ENCODE assay signal across 8 cellular contexts in genomic region chr17:76370261-76370993, GRCh38. TPM values are rescaled to one million over a fixed set of nuclear protein-coding genes. Genes with fewer than 3 reads are reported as not detected.
DNase-seq lines count a peak whose midpoint lies in the region; ATAC-seq and TF ChIP-seq lines count a peak whose summit lies in the region.

No MANE protein-coding gene starts in this region.

- ATAC-seq in lower lobe of right lung: peak; percentile 67 to 70

- POLR2A ChIA-PET in AG04449 (lab: Yijun Ruan, JAX): interaction anchor here (0.6 to 3.4 kb wide), 7 partner anchors 8 to 473 kb away, joined by 3 to 37 read pairs (median 4); partner anchors contain the start of genes PRPSAP1 and SPHK1

- no peaks in the 10 kb centered on the region for H3K36me3 ChIP-seq in lower lobe of right lung

- H3K27me3 ChIP-seq in lower lobe of right lung (ENCODE audit: low read depth): no peaks in the 10 kb centered on the region

- intact Hi-C loops in lower lobe of right lung (cut with DNase I): no loop called here

- no peak overlapping the region for H3K4me3 ChIP-seq in AG04449 (ENCODE audit: low read depth, low read length)
- no peak overlapping the region for H3K4me3 ChIP-seq in cardiac fibroblast (replicated peaks in 1 of 2; ENCODE audit: low read depth in 2 of 2, low read length in 2 of 2)
- H3K4me3 ChIP-seq in lower lobe of right lung: no peak overlapping the region

- H3K27ac ChIP-seq in lower lobe of right lung: no peak overlapping the region

- CTCF ChIA-PET in AG04449 (lab: Yijun Ruan, JAX): interaction anchor here (0.6 to 13.3 kb wide), 24 partner anchors 12 to 470 kb away, joined by 3 to 186 read pairs (median 5); partner anchors contain the start of genes PRPSAP1 and SPHK1

- H3K4me1 ChIP-seq in lower lobe of right lung: peaks cover 18% of the 10 kb centered on the region

- no peaks in the 10 kb centered on the region for H3K9me3 ChIP-seq in lower lobe of right lung

- TF ChIP-seq CTCF in AG04449 (IDR thresholded peaks at IDR 0.05; ENCODE audit: insufficient read depth, low read length, missing control alignments) (peak; percentile 68), cardiac fibroblast (IDR thresholded peaks at IDR 0.05; ENCODE audit: low read depth, low read length) (peak; percentile 48), lower lobe of right lung (IDR thresholded peaks at IDR 0.05) (peak; percentile 55)

- DNase-seq in AG04449 (ENCODE audit: low read depth, low spot score) (peak; percentile 67), LHCN-M2 (ENCODE audit: low read depth) (peak; percentile 94), cardiac fibroblast (ENCODE audit: low read depth in 2 of 2) (peak; percentile 92 to 99), lower lobe of right lung (peak; percentile 54), DMS53 (lab: John Stamatoyannopoulos, UW) (no peak), germinal center (ENCODE audit: low spot score) (no peak)
- DNase-seq in stimulated activated CD4-positive, alpha-beta T cell treated with anti-CD3 and anti-CD28 coated beads, Interleukin-4, amount 100 ng/mL, for 4 hours: no peak
- no peak for DNase-seq in activated effector memory CD4-positive, alpha-beta T cell treated with anti-CD3 and anti-CD28 coated beads, Interleukin-2, amount 50 U/mL, for 16 hours

RNA-seq across cellular contexts. Expression of gene SPHK1, which starts 14.0 kb away (rescaled TPM):
- total RNA-seq in LHCN-M2 (2014; rRNA removed): 28.4 and 32.8 TPM in 2 replicates
- polyA plus RNA-seq in LHCN-M2 (2012): 16.2 TPM
- 8.2 TPM for total RNA-seq in lower lobe of right lung

RNA-seq across cellular contexts. Expression of gene PRPSAP1, which starts 16.7 kb away (rescaled TPM):
- total RNA-seq in LHCN-M2 (2014; rRNA removed) (35.6 and 47.8 TPM in 2 replicates), lower lobe of right lung (70.4 TPM)
- polyA plus RNA-seq in LHCN-M2 (2012): 31.0 TPM

Comparison
In these comparisons a context has a peak if more than half of its experiments do, and no peak if none do; other contexts are left out.
1. DNase-seq: peak in AG04449 (single experiment), LHCN-M2 (single experiment), cardiac fibroblast (2 of 2) and lower lobe of right lung (single experiment); none in stimulated activated CD4-positive, alpha-beta T cell treated with anti-CD3 and anti-CD28 coated beads, Interleukin-4, amount 100 ng/mL, for 4 hours (0 of 2), DMS53 (single experiment), germinal center (single experiment) and activated effector memory CD4-positive, alpha-beta T cell treated with anti-CD3 and anti-CD28 coated beads, Interleukin-2, amount 50 U/mL, for 16 hours (single experiment).
2. Peak in every context shown above with its lines, with median percentiles within 50 percentile points of each other: CTCF ChIP-seq.